In genomic region chr7:77838929-77839491, GRCh38 we compare ENCODE assay signal across 24 cellular contexts. TPM values are rescaled to one million over a fixed set of nuclear protein-coding genes. Genes with fewer than 3 reads are reported as not detected.
DNase-seq lines count a peak whose midpoint lies in the region; ATAC-seq, FAIRE-seq and TF ChIP-seq lines count a peak whose summit lies in the region.
"Had no signal": no experiment of that assay in that cellular context is flagged by ENCODE, and none has a peak within 500 bp of the region (broad histone marks: within the 10 kb centered on the region; RNA-seq: fewer than 3 reads in every experiment).

No MANE protein-coding gene starts in this region.

- H3K4me1 ChIP-seq in A549 (peaks cover 35% of the 10 kb centered on the region), DOHH2 (ENCODE audit: control insufficient read depth, low read length) (peaks cover 53% of the 10 kb centered on the region), K562 (replicated peaks in 1 of 2; ENCODE audit: control insufficient read depth in 2 of 2, insufficient read depth in 2 of 2, low read length in 2 of 2) (peaks cover 4 to 30% of the 10 kb centered on the region in 2 experiments)

- in situ Hi-C loops in K562 (cut with MboI): no loop called here

- TF ChIP-seq RAD21 in A549 (conservative IDR thresholded peaks at IDR 0.05 in 1 of 2, IDR thresholded peaks at IDR 0.05 in 1 of 2) (no peak), K562 (CRISPR knock-in tag; conservative IDR thresholded peaks at IDR 0.05 in 1 of 2, IDR thresholded peaks at IDR 0.05 in 1 of 2) (no peak)

- peaks cover 5% of the 10 kb centered on the region; the same call in 1 of the 2 replicates for H3F3A ChIP-seq in DOHH2 (ENCODE audit: control insufficient read depth, insufficient read depth)

- peaks cover 12% of the 10 kb centered on the region for H3K4me1 Mint-ChIP-seq in mesothelial cell of epicardium
- H3K4me1 Mint-ChIP-seq in activated T-helper 17 cell treated with anti-CD3 and anti-CD28 coated beads, Interleukin-2, amount 50 U/mL, for 72 hours: peaks cover 30% of the 10 kb centered on the region

- TF ChIP-seq POLR2A in A549 (IDR thresholded peaks at IDR 0.05; ENCODE audit: low read length): no peak
- no peak for TF ChIP-seq POLR2A in K562 (conservative IDR thresholded peaks at IDR 0.05)

- H4K20me1 ChIP-seq in DOHH2 (ENCODE audit: control insufficient read depth, insufficient read depth, low read depth, low read length) (no peaks in the 10 kb centered on the region), K562 (replicated peaks; ENCODE audit: control insufficient read depth, insufficient read depth, low read length) (no peaks in the 10 kb centered on the region)

- H3K36me3 ChIP-seq in DOHH2 (ENCODE audit: control insufficient read depth, low read length): peaks cover 5% of the 10 kb centered on the region
- H3K36me3 ChIP-seq in K562 (ENCODE audit: control insufficient read depth, insufficient read depth, low read length): peaks cover 4% of the 10 kb centered on the region; the same call in 1 of the 3 replicates
- H3K36me3 ChIP-seq: MG63, tibial nerve had no signal

- peaks cover 6% of the 10 kb centered on the region for H3K36me3 Mint-ChIP-seq in mesothelial cell of epicardium
- H3K36me3 Mint-ChIP-seq in activated T-helper 17 cell treated with anti-CD3 and anti-CD28 coated beads, Interleukin-2, amount 50 U/mL, for 72 hours (ENCODE audit: low read depth): peaks cover 40% of the 10 kb centered on the region
- H3K36me3 Mint-ChIP-seq: natural killer cell had no signal

- H2AFZ ChIP-seq in K562 (ENCODE audit: low read depth, low read length): no peak overlapping the region

- no peaks in the 10 kb centered on the region for H3K27me3 Mint-ChIP-seq in mesothelial cell of epicardium (ENCODE audit: low read depth)
- no peaks in the 10 kb centered on the region for H3K27me3 Mint-ChIP-seq in activated T-helper 17 cell treated with anti-CD3 and anti-CD28 coated beads, Interleukin-2, amount 50 U/mL, for 72 hours
- H3K27me3 Mint-ChIP-seq: activated naive CD8-positive, alpha-beta T cell treated with anti-CD3 and anti-CD28 coated beads, Interleukin-2, amount 50 U/mL, for 24 hours; stimulated activated naive B cell treated with anti-CD40 and anti-IgM and Interleukin-4, amounts not matched to agents 10 μg/mL and 1 μg/mL and 100 μg/mL, for 72 hours had no signal

- H3K4me3 ChIP-seq in A549 (no peak overlapping the region), DOHH2 (ENCODE audit: low read length) (peak overlapping the region; percentile 36), K562 (no peak overlapping the region)
- H3K4me3 ChIP-seq: MG63, tibial nerve had no signal

- TF ChIP-seq EP300 in A549 (IDR thresholded peaks at IDR 0.05): no peak
- no peak for TF ChIP-seq EP300 in K562 (IDR thresholded peaks at IDR 0.05; ENCODE audit: low read length)

- BruUV-seq in K562 (replicated peaks; lab: Mats Ljungman, UMichigan): no TSS peak

- POLR2A ChIA-PET in A549 (lab: Yijun Ruan, JAX) (no interaction called here), K562 (lab: Yijun Ruan, JAX) (interaction anchor here (1.5 kb wide), 1 partner anchor 40 kb away, joined by 4 read pairs; the partner anchor contains the start of genes PHTF2 and TMEM60)

- no peak overlapping the region for H3K27ac Mint-ChIP-seq in mesothelial cell of epicardium
- H3K27ac Mint-ChIP-seq in activated T-helper 17 cell treated with anti-CD3 and anti-CD28 coated beads, Interleukin-2, amount 50 U/mL, for 72 hours: no peak overlapping the region
- H3K27ac Mint-ChIP-seq: activated naive CD8-positive, alpha-beta T cell treated with anti-CD3 and anti-CD28 coated beads, Interleukin-2, amount 50 U/mL, for 24 hours; brain; CD8-positive, alpha-beta T cell; HFFc6; natural killer cell; stimulated activated naive B cell treated with anti-CD40 and anti-IgM and Interleukin-4, amounts not matched to agents 10 μg/mL and 1 μg/mL and 100 μg/mL, for 72 hours had no signal

- no peak overlapping the region for H3K4me3 Mint-ChIP-seq in mesothelial cell of epicardium
- no peak overlapping the region for H3K4me3 Mint-ChIP-seq in activated T-helper 17 cell treated with anti-CD3 and anti-CD28 coated beads, Interleukin-2, amount 50 U/mL, for 72 hours
- H3K4me3 Mint-ChIP-seq: activated naive CD8-positive, alpha-beta T cell treated with anti-CD3 and anti-CD28 coated beads, Interleukin-2, amount 50 U/mL, for 24 hours; brain; CD8-positive, alpha-beta T cell; HFFc6; natural killer cell; stimulated activated naive B cell treated with anti-CD40 and anti-IgM and Interleukin-4, amounts not matched to agents 10 μg/mL and 1 μg/mL and 100 μg/mL, for 72 hours had no signal

- no peaks in the 10 kb centered on the region for H3K9me1 ChIP-seq in K562 (ENCODE audit: control insufficient read depth, insufficient read depth, low read length)

- WGBS in A549 (ENCODE audit: missing lambda C conversion rate): 42% methylated on average over 3 of the region's 3 CpGs
- WGBS in K562 (ENCODE audit: insufficient coverage, low coverage, missing lambda C conversion rate): 24% methylated on average over 3 of the region's 3 CpGs

- no peak for TF ChIP-seq CTCF in A549 (IDR thresholded peaks at IDR 0.05)
- TF ChIP-seq CTCF in DOHH2 (IDR thresholded peaks at IDR 0.05; ENCODE audit: low read depth, low read length, poor library complexity, severe bottlenecking): no peak
- no peak for TF ChIP-seq CTCF in K562 (IDR thresholded peaks at IDR 0.05 in 2 of 3, conservative IDR thresholded peaks at IDR 0.05 in 1 of 3; ENCODE audit: insufficient read depth in 2 of 3, low read depth in 1 of 3, low read length in 3 of 3)
- no peak for TF ChIP-seq CTCF in mesothelial cell of epicardium (IDR thresholded peaks at IDR 0.05; ENCODE audit: unreplicated experiment)

- peak overlapping the region; percentile 30 for H3K4me2 ChIP-seq in A549
- H3K4me2 ChIP-seq in DOHH2 (ENCODE audit: low read length): peak overlapping the region; percentile 55
- H3K4me2 ChIP-seq in K562 (ENCODE audit: insufficient read depth, low read length): peak overlapping the region; percentile 20; the same call in 1 of the 2 replicates

- intact Hi-C loops in K562 (cut with micrococcal nuclease): no loop called here

- FAIRE-seq in A549 (lab: Jason Lieb, UNC) (no peak), K562 (lab: Jason Lieb, UNC) (no peak)
- FAIRE-seq: GM18507 had no signal

- H3K9ac ChIP-seq in K562 (ENCODE audit: insufficient read depth in 1 of 2, low read depth in 2 of 2, low read length in 2 of 2): no peak overlapping the region

- DNase-seq in A549 (ENCODE audit: low read depth in 1 of 2, low spot score in 1 of 2): no peak
- DNase-seq in NCI-H1930 (lab: John Stamatoyannopoulos, UW): peak; percentile 7 to 49
- DNase-seq in K562 (ENCODE audit: extremely low read depth in 1 of 4, low spot score in 3 of 4): peak in 2 of 4 experiments; percentile 35 to 44
- DNase-seq in mesothelial cell of epicardium (ENCODE audit: low spot score in 2 of 2, unreplicated experiment in 2 of 2): no peak
- no peak for DNase-seq in GM19238 (ENCODE audit: insufficient read length, low spot score)
- no peak for DNase-seq in NCI-H2196 (lab: John Stamatoyannopoulos, UW; ENCODE audit: unreplicated experiment)
- DNase-seq: activated CD4-positive, alpha-beta T cell treated with anti-CD3 and anti-CD28 coated beads, Interleukin-2, amount 50 U/mL, for 1 hour; activated CD8-positive, alpha-beta memory T cell treated with anti-CD3 and anti-CD28 coated beads, Interleukin-2, amount 50 U/mL, for 4 hours; activated effector memory CD4-positive, alpha-beta T cell treated with Interleukin-2 at 50 U/mL for 16 hours; activated naive CD8-positive, alpha-beta T cell treated with anti-CD3 and anti-CD28 coated beads, Interleukin-2, amount 50 U/mL, for 24 hours; CD8-positive, alpha-beta T cell; HFFc6; MG63; natural killer cell; NCI-H524; PC-3; posterior cingulate gyrus; stimulated activated CD4-positive, alpha-beta T cell treated with anti-CD3 and anti-CD28 coated beads, Interleukin-1b, Interleukin-23, amount 100 ng/mL, for 48 hours; stimulated activated naive B cell treated with anti-CD40 and anti-IgM and Interleukin-4, amounts not matched to agents 10 μg/mL and 1 μg/mL and 100 μg/mL, for 72 hours had no signal

- H3K9me3 ChIP-seq in A549 (no peaks in the 10 kb centered on the region), DOHH2 (ENCODE audit: control insufficient read depth, insufficient read depth, low read length) (no peaks in the 10 kb centered on the region), K562 (replicated peaks; ENCODE audit: control insufficient read depth, insufficient read depth, low read depth, low read length) (no peaks in the 10 kb centered on the region)
- H3K9me3 ChIP-seq: MG63, tibial nerve had no signal

- CTCF ChIA-PET in A549 (lab: Yijun Ruan, JAX) (no interaction called here), K562 (lab: Yijun Ruan, JAX; ENCODE audit: low intra/inter-chr PET ratio) (no interaction called here)

- H3K9me3 Mint-ChIP-seq in mesothelial cell of epicardium: peaks cover 7% of the 10 kb centered on the region
- no peaks in the 10 kb centered on the region for H3K9me3 Mint-ChIP-seq in activated T-helper 17 cell treated with anti-CD3 and anti-CD28 coated beads, Interleukin-2, amount 50 U/mL, for 72 hours
- H3K9me3 Mint-ChIP-seq: activated naive CD8-positive, alpha-beta T cell treated with anti-CD3 and anti-CD28 coated beads, Interleukin-2, amount 50 U/mL, for 24 hours; CD8-positive, alpha-beta T cell; HFFc6 had no signal

- H3K27me3 ChIP-seq in DOHH2 (ENCODE audit: control insufficient read depth, low read length): no peaks in the 10 kb centered on the region
- no peaks in the 10 kb centered on the region for H3K27me3 ChIP-seq in K562 (ENCODE audit: control insufficient read depth in 2 of 2, insufficient read depth in 2 of 2, low read length in 2 of 2)
- H3K27me3 ChIP-seq: MG63, tibial nerve had no signal

- no peaks in the 10 kb centered on the region for H3K9me2 ChIP-seq in DOHH2 (replicated peaks; ENCODE audit: control insufficient read depth, low read length)

- peak in 1 of 2 experiments; percentile 28; a peak in 3 of 6 replicates for ATAC-seq in A549
- ATAC-seq in K562: peak; percentile 58
- ATAC-seq in activated T-helper 17 cell treated with anti-CD3 and anti-CD28 coated beads, Interleukin-2, amount 50 U/mL, for 72 hours (replicated peaks): no peak
- ATAC-seq: activated naive CD8-positive, alpha-beta T cell treated with anti-CD3 and anti-CD28 coated beads, Interleukin-2, amount 50 U/mL, for 24 hours; CD8-positive, alpha-beta T cell; natural killer cell; PC-3; stimulated activated naive B cell treated with anti-CD40 and anti-IgM and Interleukin-4, amounts not matched to agents 10 μg/mL and 1 μg/mL and 100 μg/mL, for 72 hours had no signal

- H3K79me2 ChIP-seq in DOHH2 (ENCODE audit: control insufficient read depth, low read length): peaks cover 81% of the 10 kb centered on the region
- peaks cover 86% of the 10 kb centered on the region for H3K79me2 ChIP-seq in K562 (ENCODE audit: control insufficient read depth, insufficient read depth, low read length)

- H3K27ac ChIP-seq in A549: no peak overlapping the region; a peak in 1 of 6 replicates
- no peak overlapping the region; the same call in 1 of the 2 replicates for H3K27ac ChIP-seq in DOHH2 (ENCODE audit: low read depth, low read length)
- 0 out of 3 replicates have a peak overlapping the region, but pooled peaks have one; percentile 10 for H3K27ac ChIP-seq in K562 (ENCODE audit: extremely low read depth, low read depth, low read length)
- H3K27ac ChIP-seq: tibial nerve had no signal

RNA-seq across cellular contexts. Expression of gene PHTF2, which starts 40.4 kb away (rescaled TPM):
- polyA plus RNA-seq in A549 (2011; rRNA removed) (35.5 and 41.6 TPM in 2 replicates), A549 (2017; fragmentation: RNase III; extraction: RNeasy Plus Mini Kit Qiagen cat#74134 plus additional on column Dnase treatment) (11.0 to 14.5 TPM (median 13.1 TPM) in 3 replicates), K562 (2011; rRNA removed) (30.6 and 43.6 TPM in 2 replicates), K562 (2014; fragmentation: Illumina TruSeq; extraction: Trizol) (26.1 and 28.8 TPM in 2 replicates), K562 (2014; fragmentation: Nextera tagmentation; extraction: Ambion mirVana) (10 to 100 TPM; 17.9 to 18.2 TPM), K562 (2014; rRNA removed) (22.5 and 29.4 TPM in 2 replicates)
- 7.4 and 9.1 TPM in 2 replicates for polyA plus RNA-seq in A549 (2012; cell fraction: cytosol; rRNA removed)
- 2.6 and 8.5 TPM in 2 replicates for polyA plus RNA-seq in A549 (2012; cell fraction: nucleus; rRNA removed)
- 11.9 and 16.4 TPM in 2 replicates for polyA minus RNA-seq in A549 (2011; rRNA and poly(A)+ RNA removed)
- total RNA-seq in K562 (2011; cell fraction: chromatin; rRNA removed; ENCODE audit: low replicate concordance): 69.6 and 163 TPM in 2 replicates
- 33.0 and 51.2 TPM in 2 replicates for total RNA-seq in K562 (2011; cell fraction: nucleolus; rRNA removed)
- 77.8 and 100 TPM in 2 replicates for total RNA-seq in K562 (2011; cell fraction: nucleoplasm; rRNA removed)
- total RNA-seq in K562 (2014; rRNA removed) (18.3 and 21.8 TPM in 2 replicates), K562 (2014; rRNA removed; fragmentation: Illumina TruSeq; extraction: Trizol) (31.3 and 38.8 TPM in 2 replicates), K562 (2015; rRNA removed; fragmentation: Illumina TruSeq; extraction: Trizol) (24.1 and 25.4 TPM in 2 replicates), K562 (2021) (23.2 and 27.1 TPM in 2 replicates), mesothelial cell of epicardium (36.1 to 38.2 TPM (median 37.5 TPM) in 3 replicates)
- polyA plus RNA-seq in K562 (2011; cell fraction: cytosol; rRNA removed): 5.5 and 12.7 TPM in 2 replicates
- 24.1 and 28.1 TPM in 2 replicates for polyA plus RNA-seq in K562 (2011; cell fraction: nucleus; rRNA removed)
- polyA plus RNA-seq in K562 (2012): 14.4 and 18.4 TPM in 2 replicates
- 44.6 and 45.0 TPM in 2 replicates for polyA minus RNA-seq in K562 (2011; rRNA and poly(A)+ RNA removed)
- 7.9 and 17.2 TPM in 2 replicates for polyA minus RNA-seq in K562 (2011; cell fraction: cytosol; rRNA and poly(A)+ RNA removed)
- 29.2 and 40.9 TPM in 2 replicates for polyA minus RNA-seq in K562 (2011; cell fraction: nucleus; rRNA and poly(A)+ RNA removed)
- total RNA-seq in activated T-helper 17 cell treated with anti-CD3 and anti-CD28 coated beads, Interleukin-2, amount 50 U/mL, for 72 hours: 100 to 1,000 TPM in 1 of 2 donors, 10 to 100 TPM in 1; 66.1 to 123 TPM

RNA-seq across cellular contexts. Expression of gene TMEM60, which starts 40.8 kb away (rescaled TPM):
- polyA plus RNA-seq in A549 (2011; rRNA removed) (42.8 and 54.7 TPM in 2 replicates), A549 (2017; fragmentation: RNase III; extraction: RNeasy Plus Mini Kit Qiagen cat#74134 plus additional on column Dnase treatment) (26.3 to 33.8 TPM (median 29.8 TPM) in 3 replicates), K562 (2011; rRNA removed) (45.5 and 66.0 TPM in 2 replicates), K562 (2014; fragmentation: Illumina TruSeq; extraction: Trizol) (28.3 and 31.1 TPM in 2 replicates), K562 (2014; fragmentation: Nextera tagmentation; extraction: Ambion mirVana) (100 to 1,000 TPM; 136 to 140 TPM), K562 (2014; rRNA removed) (36.9 and 42.7 TPM in 2 replicates)
- polyA plus RNA-seq in A549 (2012; cell fraction: cytosol; rRNA removed): 13.8 and 15.1 TPM in 2 replicates
- polyA plus RNA-seq in A549 (2012; cell fraction: nucleus; rRNA removed): 3.1 and 5.4 TPM in 2 replicates
- 6.6 and 9.3 TPM in 2 replicates for polyA minus RNA-seq in A549 (2011; rRNA and poly(A)+ RNA removed)
- total RNA-seq in K562 (2011; cell fraction: chromatin; rRNA removed; ENCODE audit: low replicate concordance): 16.0 and 31.5 TPM in 2 replicates
- 15.5 and 21.3 TPM in 2 replicates for total RNA-seq in K562 (2011; cell fraction: nucleolus; rRNA removed)
- total RNA-seq in K562 (2011; cell fraction: nucleoplasm; rRNA removed): 31.2 and 35.3 TPM in 2 replicates
- total RNA-seq in K562 (2014; rRNA removed) (12.5 TPM in 2 replicates), K562 (2014; rRNA removed; fragmentation: Illumina TruSeq; extraction: Trizol) (38.4 and 48.7 TPM in 2 replicates), K562 (2015; rRNA removed; fragmentation: Illumina TruSeq; extraction: Trizol) (30.1 and 38.4 TPM in 2 replicates), K562 (2021) (23.6 and 24.3 TPM in 2 replicates), mesothelial cell of epicardium (14.2 to 17.2 TPM (median 16.5 TPM) in 3 replicates)
- polyA plus RNA-seq in K562 (2011; cell fraction: cytosol; rRNA removed): 15.7 and 31.1 TPM in 2 replicates
- 13.0 and 18.3 TPM in 2 replicates for polyA plus RNA-seq in K562 (2011; cell fraction: nucleus; rRNA removed)
- 41.1 and 47.8 TPM in 2 replicates for polyA plus RNA-seq in K562 (2012)
- polyA minus RNA-seq in K562 (2011; rRNA and poly(A)+ RNA removed): 23.5 and 25.1 TPM in 2 replicates
- 9.4 and 9.8 TPM in 2 replicates for polyA minus RNA-seq in K562 (2011; cell fraction: cytosol; rRNA and poly(A)+ RNA removed)
- polyA minus RNA-seq in K562 (2011; cell fraction: nucleus; rRNA and poly(A)+ RNA removed): 4.8 and 8.3 TPM in 2 replicates
- total RNA-seq in activated T-helper 17 cell treated with anti-CD3 and anti-CD28 coated beads, Interleukin-2, amount 50 U/mL, for 72 hours: 10 to 100 TPM; 12.1 to 13.2 TPM

Comparison
In these comparisons a context has a peak if more than half of its experiments do, and no peak if none do; other contexts are left out.
1. DNase-seq: peak in NCI-H1930 (2 of 2); none in A549 (0 of 2), mesothelial cell of epicardium (0 of 2), GM19238 (single experiment) and NCI-H2196 (single experiment).
2. Peak in every context shown above with its lines, with median percentiles within 50 percentile points of each other: H3K4me2 ChIP-seq.